In the genomic region with DNA sequence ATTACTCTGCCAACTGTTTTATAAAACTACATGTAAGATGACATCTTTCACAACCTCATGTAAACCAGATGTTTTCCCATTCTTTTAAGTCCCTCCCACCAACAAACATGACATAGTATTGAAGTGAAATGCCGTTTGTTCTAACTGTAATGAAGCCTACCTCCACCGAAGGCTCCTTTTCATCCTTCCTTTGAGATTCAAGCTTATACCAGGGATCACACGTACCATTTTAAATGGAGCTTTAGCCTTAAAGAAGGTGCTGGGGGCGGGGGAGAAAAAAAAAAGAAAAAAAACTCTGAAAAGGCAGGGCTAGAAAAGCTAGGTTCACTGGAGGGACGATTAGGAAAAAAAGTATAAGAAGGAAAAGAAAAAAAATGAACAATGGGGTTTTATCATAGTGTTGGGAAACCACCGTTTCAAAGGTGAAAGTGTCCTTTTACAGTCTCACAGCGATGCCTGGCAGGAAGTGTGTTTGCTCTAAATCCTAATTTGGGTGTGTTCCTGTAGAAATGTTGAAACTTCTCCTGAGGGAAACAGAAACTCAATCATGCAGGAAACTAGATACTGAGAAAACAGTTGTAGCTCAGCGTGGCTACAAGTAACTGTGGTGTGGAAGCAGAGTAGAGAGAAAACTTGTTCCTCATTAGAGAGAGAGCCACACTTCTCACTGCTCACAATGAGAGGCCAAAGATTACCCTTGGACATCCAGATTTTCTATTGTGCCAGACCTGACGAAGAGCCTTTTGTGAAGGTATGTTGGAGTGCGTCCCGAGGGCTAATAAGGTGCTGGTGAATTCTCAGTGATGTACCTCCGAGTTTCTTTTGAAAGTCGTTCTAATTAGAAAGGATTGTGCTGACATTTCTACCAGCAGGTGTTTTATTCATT, we compare ENCODE assay signal across 8 cellular contexts. TPM values are rescaled to one million over a fixed set of nuclear protein-coding genes. Genes with fewer than 3 reads are reported as not detected.
A peak's percentile ranks its signal among the peaks of the same experiment; 100 is the strongest.
DNase-seq lines count a peak whose midpoint lies in the region; ATAC-seq and TF ChIP-seq lines count a peak whose summit lies in the region.

No MANE protein-coding gene starts in this region.

- peak; percentile 96 for ATAC-seq in GM21723 (IDR thresholded peaks at IDR 0.05; ENCODE audit: unreplicated experiment)

- DNase-seq in GM12864 (ENCODE audit: low read depth) (peak; percentile 82), T-helper 2 cell (peak in 3 of 5 experiments; percentile 12 to 82 (median 66)), dedifferentiated amniotic fluid mesenchymal stem cell (ENCODE audit: extremely low spot score) (peak; percentile 90), inferior parietal cortex (ENCODE audit: extremely low spot score) (no peak)

- H3K27ac ChIP-seq in subcutaneous abdominal adipose tissue (ENCODE audit: low read depth, low read length), result peak overlapping the region; percentile 77

- peak overlapping the region; percentile 40 to 74 (median 63) for H3K9ac ChIP-seq in subcutaneous abdominal adipose tissue (ENCODE audit: low read length in 5 of 5)

- peaks cover 45 to 60% (median 51%) of the 10 kb centered on the region in 5 donors for H3K36me3 ChIP-seq in subcutaneous abdominal adipose tissue (ENCODE audit: control insufficient read depth in 5 of 5, insufficient read depth in 5 of 5, low read length in 5 of 5)

- H3K27me3 ChIP-seq in mononuclear cell (ENCODE audit: insufficient read depth, low read length) (no peaks in the 10 kb centered on the region), subcutaneous abdominal adipose tissue (ENCODE audit: control insufficient read depth in 5 of 5, insufficient read depth in 4 of 5, low read length in 5 of 5) (no peaks in the 10 kb centered on the region)

- no peak for TF ChIP-seq RAD21 in Ishikawa (IDR thresholded peaks at IDR 0.05; ENCODE audit: low read depth)

- TF ChIP-seq CTCF in GM12864 (IDR thresholded peaks at IDR 0.05; ENCODE audit: low read depth, low read length, missing control alignments), result no peak

- TF ChIP-seq EP300 in Ishikawa (IDR thresholded peaks at IDR 0.05; ENCODE audit: borderline replicate concordance), result no peak

- H3K4me3 ChIP-seq in GM12864 (ENCODE audit: low read depth, low read length) (peak overlapping the region; percentile 57), mononuclear cell (ENCODE audit: low read length) (peak overlapping the region; percentile 42), subcutaneous abdominal adipose tissue (ENCODE audit: low read depth in 1 of 5, low read length in 5 of 5) (peak overlapping the region; percentile 47 to 63 (median 53))

- H3K9me3 ChIP-seq in mononuclear cell (ENCODE audit: low read depth, low read length) (no peaks in the 10 kb centered on the region), subcutaneous abdominal adipose tissue (ENCODE audit: control insufficient read depth in 5 of 5, low read length in 5 of 5) (no peaks in the 10 kb centered on the region)

- peaks cover 38% of the 10 kb centered on the region for H3K4me1 ChIP-seq in mononuclear cell (ENCODE audit: insufficient read depth, low read length)
- peaks cover 0 to 19% (median 15%) of the 10 kb centered on the region in 5 donors for H3K4me1 ChIP-seq in subcutaneous abdominal adipose tissue (ENCODE audit: control insufficient read depth in 5 of 5, insufficient read depth in 5 of 5, low read length in 5 of 5)

TF ChIP-seq in Ishikawa, 13 proteins besides CTCF, POLR2A, EP300 and RAD21:
- peak; percentile 25; the same call in 1 of the 2 replicates for TF ChIP-seq MAX (IDR thresholded peaks at IDR 0.05)
- no peak for TF ChIP-seq TAF1 (IDR thresholded peaks at IDR 0.05; ENCODE audit: low read depth)
- peak; percentile 77 for TF ChIP-seq CEBPB (IDR thresholded peaks at IDR 0.05)
- TF ChIP-seq NFIC (IDR thresholded peaks at IDR 0.05), result no peak
TF ChIP-seq in Ishikawa: peak in this region for 2.

RNA-seq across cellular contexts. Expression of gene HINT3, which starts 37.6 kb away (rescaled TPM):
- 22.5 TPM for total RNA-seq in mononuclear cell
